Comparison of ENCODE assay signal across 27 cellular contexts in genomic region chr20:54153041-54153327, GRCh38. TPM values are rescaled to one million over a fixed set of nuclear protein-coding genes. Genes with fewer than 3 reads are reported as not detected.
"Had no signal": no experiment of that assay in that cellular context is flagged by ENCODE, and none has a peak within 500 bp of the region (broad histone marks: within the 10 kb centered on the region; RNA-seq: fewer than 3 reads in every experiment).

No MANE protein-coding gene starts in this region.

- H3K9ac ChIP-seq: parathyroid adenoma had no signal

- H3K36me3 ChIP-seq: gastroesophageal sphincter, heart left ventricle, neutrophil, stomach, thyroid gland, vagina had no signal

- H3K4me2 ChIP-seq: hepatocyte had no signal

- H3K27ac ChIP-seq: dorsolateral prefrontal cortex, gastroesophageal sphincter, heart left ventricle, hepatocyte, neutrophil, parathyroid adenoma, stomach, thyroid gland, vagina had no signal

- H3K4me3 Mint-ChIP-seq: naive thymus-derived CD8-positive, alpha-beta T cell; nephron progenitor cell; stimulated activated effector memory CD8-positive, alpha-beta T cell treated with anti-CD3 and anti-CD28 coated beads, Interleukin-12 subunit alpha, Interleukin-12 subunit beta, amount 100 ng/mL, for 72 hours had no signal

- H3K27me3 ChIP-seq: hepatocyte, thyroid gland, vagina had no signal

- H3K9me3 Mint-ChIP-seq: naive thymus-derived CD8-positive, alpha-beta T cell; nephron progenitor cell; stimulated activated effector memory CD8-positive, alpha-beta T cell treated with anti-CD3 and anti-CD28 coated beads, Interleukin-12 subunit alpha, Interleukin-12 subunit beta, amount 100 ng/mL, for 72 hours had no signal

- H3K9me3 ChIP-seq: gastroesophageal sphincter, heart left ventricle, neutrophil, stomach, thyroid gland, vagina had no signal

- H3K4me1 ChIP-seq: gastroesophageal sphincter, heart left ventricle, parathyroid adenoma, stomach, thyroid gland had no signal

- H3K4me1 Mint-ChIP-seq: naive thymus-derived CD8-positive, alpha-beta T cell; stimulated activated effector memory CD8-positive, alpha-beta T cell treated with anti-CD3 and anti-CD28 coated beads, Interleukin-12 subunit alpha, Interleukin-12 subunit beta, amount 100 ng/mL, for 72 hours had no signal

- FAIRE-seq: colon had no signal

- H2AFZ ChIP-seq: hepatocyte, parathyroid adenoma had no signal

- H3K79me2 ChIP-seq: hepatocyte, parathyroid adenoma had no signal

- ATAC-seq: gastroesophageal sphincter; heart left ventricle; left colon; naive thymus-derived CD8-positive, alpha-beta T cell; sciatic nerve; stimulated activated effector memory CD8-positive, alpha-beta T cell treated with anti-CD3 and anti-CD28 coated beads, Interleukin-12 subunit alpha, Interleukin-12 subunit beta, amount 100 ng/mL, for 72 hours had no signal

- DNase-seq: dorsolateral prefrontal cortex; effector CD4-positive, alpha-beta T cell; foreskin fibroblast; heart left ventricle; left colon; mesendoderm; midbrain; naive thymus-derived CD8-positive, alpha-beta T cell; nephron progenitor cell; stimulated activated CD4-positive, alpha-beta T cell treated with anti-CD3 and anti-CD28 coated beads, Interleukin-2, amount 100 ng/mL, for 24 hours; stimulated activated CD4-positive, alpha-beta T cell treated with anti-CD3 and anti-CD28 coated beads, Interleukin-4, amount 100 ng/mL, for 24 hours; stimulated activated naive CD4-positive, alpha-beta T cell treated with Interleukin-2 at 50 U/mL for 16 hours; stomach; thyroid gland; trophoblast cell had no signal

- H3K4me3 ChIP-seq: dorsolateral prefrontal cortex, gastroesophageal sphincter, hepatocyte, stomach, thyroid gland, vagina had no signal

- H3K36me3 Mint-ChIP-seq: naive thymus-derived CD8-positive, alpha-beta T cell; stimulated activated effector memory CD8-positive, alpha-beta T cell treated with anti-CD3 and anti-CD28 coated beads, Interleukin-12 subunit alpha, Interleukin-12 subunit beta, amount 100 ng/mL, for 72 hours had no signal

- H3K27ac Mint-ChIP-seq: progenitor cell of endocrine pancreas; stimulated activated effector memory CD8-positive, alpha-beta T cell treated with anti-CD3 and anti-CD28 coated beads, Interleukin-12 subunit alpha, Interleukin-12 subunit beta, amount 100 ng/mL, for 72 hours had no signal

RNA-seq across cellular contexts. Expression of gene CYP24A1, which starts 20.8 kb away (rescaled TPM):
- total RNA-seq: heart left ventricle, left colon, lung microvascular endothelial cell, progenitor cell of endocrine pancreas, sciatic nerve, stomach, subcutaneous adipose tissue, temporal lobe had no signal
- polyA plus RNA-seq: heart left ventricle; hepatocyte; naive thymus-derived CD8-positive, alpha-beta T cell had no signal
